Comparison of ENCODE assay signal across 24 cellular contexts in the genomic region with DNA sequence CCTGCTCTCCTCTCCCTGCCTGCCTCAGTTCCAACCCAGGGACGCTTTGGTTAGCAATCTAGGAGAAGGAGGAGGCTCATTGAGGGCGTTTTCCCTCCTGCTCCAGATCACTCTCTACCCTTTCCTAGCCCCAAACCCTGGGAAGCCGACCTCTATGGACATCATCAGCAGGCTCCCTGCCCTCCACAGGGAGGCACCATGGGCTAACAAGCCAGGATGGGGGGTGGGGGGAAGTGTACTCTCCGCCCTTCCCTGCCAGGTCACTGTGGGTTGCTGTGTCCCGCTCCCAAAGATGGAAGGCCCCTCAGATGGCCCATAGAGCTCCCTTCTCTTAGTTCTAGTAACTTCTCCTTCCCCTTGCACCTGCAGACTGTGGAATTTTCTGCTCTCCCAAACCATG. TPM values are rescaled to one million over a fixed set of nuclear protein-coding genes. Genes with fewer than 3 reads are reported as not detected.
A peak's percentile ranks its signal among the peaks of the same experiment; 100 is the strongest.
DNase-seq lines count a peak whose midpoint lies in the region; ATAC-seq, FAIRE-seq and TF ChIP-seq lines count a peak whose summit lies in the region.
"Had no signal": no experiment of that assay in that cellular context is flagged by ENCODE, and none has a peak within 500 bp of the region (broad histone marks: within the 10 kb centered on the region; RNA-seq: fewer than 3 reads in every experiment).

No MANE protein-coding gene starts in this region.

- no peak overlapping the region for H2BK20ac ChIP-seq in H9 (ENCODE audit: low read depth, low read length, poor library complexity, severe bottlenecking)
- H2BK20ac ChIP-seq in H1 (ENCODE audit: low read length) = no peak overlapping the region

- H3K23ac ChIP-seq in H9 (ENCODE audit: insufficient read length, low read depth, low read length) = no peak overlapping the region
- H3K23ac ChIP-seq in H1 (ENCODE audit: insufficient read length) = no peak overlapping the region

- H3K79me2 ChIP-seq in HepG2 (ENCODE audit: insufficient read depth, low read length) (no peaks in the 10 kb centered on the region), H9 (ENCODE audit: insufficient read depth, low read length) (no peaks in the 10 kb centered on the region), H1 (ENCODE audit: control insufficient read depth in 1 of 2, insufficient read depth in 2 of 2, low read length in 2 of 2) (no peaks in the 10 kb centered on the region)

- H4K20me1 ChIP-seq in HepG2 (ENCODE audit: insufficient read depth, low read length) = no peaks in the 10 kb centered on the region
- H4K20me1 ChIP-seq in H9 (ENCODE audit: control insufficient read depth, insufficient read depth, insufficient read length) = no peaks in the 10 kb centered on the region
- no peaks in the 10 kb centered on the region for H4K20me1 ChIP-seq in H1 (replicated peaks in 1 of 2; ENCODE audit: control insufficient read depth in 1 of 2, insufficient read depth in 2 of 2, low read length in 2 of 2)

- TF ChIP-seq RAD21 in liver (IDR thresholded peaks at IDR 0.05) = peak; percentile 12 to 48
- no peak for TF ChIP-seq RAD21 in HepG2 (CRISPR knock-in tag; IDR thresholded peaks at IDR 0.05)
- TF ChIP-seq RAD21 in H1 (IDR thresholded peaks at IDR 0.05 in 1 of 2, conservative IDR thresholded peaks at IDR 0.05 in 1 of 2; ENCODE audit: low read depth in 2 of 2, low read length in 2 of 2) = peak; percentile 34 to 52; a peak in 3 of 4 replicates

- FAIRE-seq in HepG2 (lab: Jason Lieb, UNC) = no peak
- no peak for FAIRE-seq in H1 (lab: Jason Lieb, UNC)
- FAIRE-seq: GM12878, GM19239, H54, HTR-8/SVneo had no signal

- no peak overlapping the region for H3K4me3 ChIP-seq in liver (ENCODE audit: low read depth in 1 of 3, low read length in 3 of 3)
- no peak overlapping the region for H3K4me3 ChIP-seq in HepG2 (replicated peaks in 1 of 3; ENCODE audit: insufficient read depth in 1 of 3, low read depth in 2 of 3, low read length in 3 of 3)
- H3K4me3 ChIP-seq in H1 (ENCODE audit: extremely low read depth in 1 of 4, insufficient read depth in 2 of 4, low read depth in 3 of 4, low read length in 4 of 4) = no peak overlapping the region
- no peak overlapping the region for H3K4me3 ChIP-seq in spleen
- H3K4me3 ChIP-seq in dorsolateral prefrontal cortex = no peak overlapping the region
- H3K4me3 ChIP-seq: BLaER1 treated with 17β-estradiol and CSF1 and Interleukin-3, amounts not matched to agents 10 nM and 100 nM; GM12878 had no signal

- no peak for TF ChIP-seq CTCF in liver (IDR thresholded peaks at IDR 0.05; ENCODE audit: low read depth, low read length, missing input control)
- no peak for TF ChIP-seq CTCF in HepG2 (CRISPR knock-in tag; IDR thresholded peaks at IDR 0.05)
- TF ChIP-seq CTCF in H9 (conservative IDR thresholded peaks at IDR 0.05) = peak; percentile 19; the same call in 2 of the 3 replicates
- no peak for TF ChIP-seq CTCF in H1 (IDR thresholded peaks at IDR 0.05; ENCODE audit: control extremely low read depth in 1 of 3, insufficient read depth in 1 of 3, low read depth in 1 of 3, low read length in 3 of 3)
- no peak for TF ChIP-seq CTCF in spleen (IDR thresholded peaks at IDR 0.05 in 8 of 11, conservative IDR thresholded peaks at IDR 0.05 in 3 of 11)
- TF ChIP-seq CTCF in dorsolateral prefrontal cortex (IDR thresholded peaks at IDR 0.05 in 54 of 56, conservative IDR thresholded peaks at IDR 0.05 in 2 of 56; ENCODE audit: low read depth in 1 of 56, partially characterized antibody in 56 of 56) = no peak

- no peak overlapping the region for H4K5ac ChIP-seq in H9 (ENCODE audit: insufficient read length, low read depth, low read length)
- H4K5ac ChIP-seq in H1 (ENCODE audit: insufficient read length, low read depth, low read length) = no peak overlapping the region

- no peaks in the 10 kb centered on the region for H3K79me1 ChIP-seq in H9 (ENCODE audit: insufficient read depth, low read depth, low read length, poor library complexity, severe bottlenecking)
- H3K79me1 ChIP-seq in H1 (ENCODE audit: low read depth, low read length) = no peaks in the 10 kb centered on the region

- no peak overlapping the region for H2AFZ ChIP-seq in HepG2 (ENCODE audit: low read length)
- H2AFZ ChIP-seq in H9 (ENCODE audit: low read length) = no peak overlapping the region
- no peak overlapping the region for H2AFZ ChIP-seq in H1 (ENCODE audit: low read length)

- H2BK120ac ChIP-seq in H9 (ENCODE audit: low read depth, low read length, poor library complexity, severe bottlenecking) (no peak overlapping the region), H1 (replicated peaks; ENCODE audit: low read depth, low read length) (no peak overlapping the region)

- peaks cover 5 to 15% of the 10 kb centered on the region in 2 experiments for H3K4me1 Mint-ChIP-seq in H9
- H3K4me1 Mint-ChIP-seq: B cell; CD4-positive, CD25-positive, alpha-beta regulatory T cell; CD8-positive, alpha-beta memory T cell; IgD-negative memory B cell had no signal

- H2AK5ac ChIP-seq in H9 (ENCODE audit: insufficient read length, low read length) (no peak overlapping the region), H1 (ENCODE audit: low read depth, low read length) (no peak overlapping the region)

- no peaks in the 10 kb centered on the region; a peak in 1 of 5 replicates for H3K9me3 Mint-ChIP-seq in H9

- H3K4ac ChIP-seq in H9 (ENCODE audit: low read depth, low read length) (no peak overlapping the region), H1 (replicated peaks; ENCODE audit: insufficient read length, low read depth, low read length) (no peak overlapping the region)

- H3K36me3 Mint-ChIP-seq in H9 (ENCODE audit: insufficient read depth in 1 of 3, low read depth in 3 of 3) = no peaks in the 10 kb centered on the region
- H3K36me3 Mint-ChIP-seq: CD4-positive, CD25-positive, alpha-beta regulatory T cell; CD8-positive, alpha-beta memory T cell; IgD-negative memory B cell had no signal

- H2BK5ac ChIP-seq in H9 (ENCODE audit: insufficient read length, low read length) (no peak overlapping the region), H1 (ENCODE audit: low read depth, low read length) (no peak overlapping the region)

- CTCF ChIA-PET in HepG2 (lab: Yijun Ruan, JAX; ENCODE audit: low intra/inter-chr PET ratio, low total read pairs) (no interaction called here), H1 (lab: Charles Lee; ENCODE audit: partially characterized antibody) (interaction anchor here (1.1 to 1.3 kb wide), 3 partner anchors 12 to 416 kb away, joined by 3 read pairs; no protein-coding TSS in a partner anchor)

- H4K91ac ChIP-seq in H9 (ENCODE audit: insufficient read length, low read depth, low read length) = no peak overlapping the region
- H4K91ac ChIP-seq in H1 (replicated peaks; ENCODE audit: insufficient read length, low read length) = no peak overlapping the region

- DNase-seq in HepG2 (ENCODE audit: low spot score) = no peak
- DNase-seq in H9 = no peak
- no peak for DNase-seq in H1 (ENCODE audit: low read depth in 1 of 2, low spot score in 2 of 2)
- peak; percentile 38 for DNase-seq in spleen
- DNase-seq in dorsolateral prefrontal cortex = no peak
- DNase-seq in stimulated activated naive CD4-positive, alpha-beta T cell treated with Interleukin-2 at 50 U/mL for 16 hours (lab: John Stamatoyannopoulos, UW) = no peak
- DNase-seq in posterior cingulate gyrus = no peak
- DNase-seq: CD4-positive, CD25-positive, alpha-beta regulatory T cell; CD8-positive, alpha-beta memory T cell; COR-L47; DMS 273 treated with DMSO at 0.1 percent for 48 hours; DMS79; GDM1; Kasumi-1; KG1 had no signal

- H3K27me3 ChIP-seq in liver (ENCODE audit: control insufficient read depth in 4 of 4, insufficient read depth in 4 of 4, low read length in 3 of 4) = no peaks in the 10 kb centered on the region
- H3K27me3 ChIP-seq in HepG2 (ENCODE audit: control insufficient read depth in 1 of 2, insufficient read depth in 2 of 2, low read length in 2 of 2) = peaks cover 0 to 12% of the 10 kb centered on the region in 2 experiments; a peak in 1 of 5 replicates
- H3K27me3 ChIP-seq in H9 (ENCODE audit: insufficient read depth, low read length) = no peaks in the 10 kb centered on the region
- H3K27me3 ChIP-seq in H1 (replicated peaks in 1 of 4; ENCODE audit: control insufficient read depth in 3 of 4, extremely low read depth in 1 of 4, insufficient read depth in 3 of 4, low read length in 3 of 4) = no peaks in the 10 kb centered on the region
- peaks cover 0 to 10% (median 0%) of the 10 kb centered on the region in 7 donors for H3K27me3 ChIP-seq in spleen (replicated peaks in 1 of 7)
- no peaks in the 10 kb centered on the region for H3K27me3 ChIP-seq in dorsolateral prefrontal cortex
- H3K27me3 ChIP-seq: BLaER1 treated with 17β-estradiol and CSF1 and Interleukin-3, amounts not matched to agents 10 nM and 100 nM had no signal

- ATAC-seq in HepG2 = no peak; the same call in 2 of the 3 replicates
- ATAC-seq: GM12878 had no signal

- TF ChIP-seq EP300 in HepG2 (IDR thresholded peaks at IDR 0.05; ENCODE audit: low read depth in 2 of 2, low read length in 2 of 2) = no peak
- TF ChIP-seq EP300 in HepG2 (CRISPR knock-in tag; IDR thresholded peaks at IDR 0.05; ENCODE audit: borderline replicate concordance) = no peak
- TF ChIP-seq EP300 in H1 (IDR thresholded peaks at IDR 0.05; ENCODE audit: borderline replicate concordance in 1 of 2, low read depth in 2 of 2, low read length in 2 of 2) = no peak

- H3K27me3 Mint-ChIP-seq in H9 (ENCODE audit: low read depth) = peaks cover 5% of the 10 kb centered on the region

- no peak overlapping the region for H3K4me3 Mint-ChIP-seq in H9
- H3K4me3 Mint-ChIP-seq: B cell; CD4-positive, CD25-positive, alpha-beta regulatory T cell; CD8-positive, alpha-beta memory T cell; IgD-negative memory B cell had no signal

- no peaks in the 10 kb centered on the region for H3K9me3 ChIP-seq in liver (ENCODE audit: control insufficient read depth in 4 of 4, low read length in 3 of 4)
- H3K9me3 ChIP-seq in HepG2 (ENCODE audit: low read length) = no peaks in the 10 kb centered on the region
- H3K9me3 ChIP-seq in H9 (ENCODE audit: control insufficient read depth, low read depth, low read length) = no peaks in the 10 kb centered on the region
- H3K9me3 ChIP-seq in H1 (ENCODE audit: insufficient read depth in 2 of 2, low read depth in 1 of 2, low read length in 1 of 2) = no peaks in the 10 kb centered on the region
- H3K9me3 ChIP-seq in spleen = no peaks in the 10 kb centered on the region
- H3K9me3 ChIP-seq: BLaER1 treated with 17β-estradiol and CSF1 and Interleukin-3, amounts not matched to agents 10 nM and 100 nM had no signal

- H3K18ac ChIP-seq in H9 (ENCODE audit: insufficient read length, low read depth, low read length) (no peak overlapping the region), H1 (ENCODE audit: extremely low read depth, low read length) (no peak overlapping the region)

- in situ Hi-C loops in HepG2 (cut with HindIII; ENCODE audit: extremely low pct_ligation_motif_present, low pct_unique_long_range_greater_than_20kb) = no loop called here

- no peak overlapping the region for H3K4me2 ChIP-seq in HepG2 (ENCODE audit: low read depth, low read length)
- no peak overlapping the region for H3K4me2 ChIP-seq in H9 (ENCODE audit: insufficient read depth, insufficient read length, low read length)
- no peak overlapping the region for H3K4me2 ChIP-seq in H1 (ENCODE audit: insufficient read depth in 1 of 2, low read depth in 2 of 2, low read length in 2 of 2)

- H3K27ac Mint-ChIP-seq in H9 = peak overlapping the region in 1 of 3 experiments; percentile 42; a peak in 1 of 7 replicates
- H3K27ac Mint-ChIP-seq: B cell; CD4-positive, CD25-positive, alpha-beta regulatory T cell; CD8-positive, alpha-beta memory T cell had no signal

- no peak for TF ChIP-seq POLR2A in HepG2 (IDR thresholded peaks at IDR 0.05; ENCODE audit: insufficient read depth in 1 of 2, low read depth in 2 of 2, low read length in 2 of 2)
- no peak for TF ChIP-seq POLR2A in H1 (IDR thresholded peaks at IDR 0.05; ENCODE audit: control extremely low read depth in 1 of 2, low read depth in 2 of 2, low read length in 2 of 2)
- TF ChIP-seq POLR2A in spleen (IDR thresholded peaks at IDR 0.05) = no peak

- H3K36me3 ChIP-seq in liver (ENCODE audit: control insufficient read depth in 4 of 4, insufficient read depth in 3 of 4, low read depth in 1 of 4, low read length in 3 of 4) (no peaks in the 10 kb centered on the region), HepG2 (replicated peaks in 1 of 2; ENCODE audit: control insufficient read depth in 1 of 2, insufficient read depth in 2 of 2, low read length in 2 of 2) (no peaks in the 10 kb centered on the region), H1 (ENCODE audit: control insufficient read depth in 2 of 4, insufficient read depth in 4 of 4, low read length in 3 of 4) (no peaks in the 10 kb centered on the region), spleen (no peaks in the 10 kb centered on the region)
- H3K36me3 ChIP-seq: BLaER1 treated with 17β-estradiol and CSF1 and Interleukin-3, amounts not matched to agents 10 nM and 100 nM had no signal

- POLR2A ChIA-PET in HepG2 (lab: Yijun Ruan, JAX) = no interaction called here
- POLR2A ChIA-PET in H1 (lab: Charles Lee; ENCODE audit: partially characterized antibody) = no interaction called here

- H2BK12ac ChIP-seq in H9 (ENCODE audit: insufficient read length, low read depth, low read length) (no peak overlapping the region), H1 (ENCODE audit: low read depth, low read length) (no peak overlapping the region)

- BruUV-seq in HepG2 (replicated peaks; lab: Mats Ljungman, UMichigan) = no TSS peak

- WGBS in liver = 74% methylated on average over 5 of the region's 5 CpGs
- 12% methylated on average over 4 of the region's 5 CpGs for WGBS in HepG2 (ENCODE audit: low lambda C conversion rate)
- no CpG with 5 or more reads among the region's 5 CpGs for WGBS in H9 (ENCODE audit: extremely low coverage, insufficient read length, low lambda C conversion rate)
- WGBS in H1 (ENCODE audit: extremely low coverage in 1 of 2, insufficient coverage in 1 of 2, insufficient read length in 1 of 2, insufficient replicate concordance in 2 of 2, low coverage in 1 of 2, low lambda C conversion rate in 2 of 2, missing lambda C conversion rate in 1 of 2), 2 experiments = 79% methylated on average over 5 of the region's 5 CpGs; no CpG with 5 or more reads in 1 of the 2 experiments
- WGBS in spleen, 5 donors = 62 to 82% (median 73%) methylated on average over 5 of the region's 5 CpGs

- no peak overlapping the region for H4K8ac ChIP-seq in H9 (replicated peaks; ENCODE audit: insufficient read length, low read depth, low read length)
- H4K8ac ChIP-seq in H1 (ENCODE audit: extremely low read depth, insufficient read depth, low read length) = no peak overlapping the region

- no peak overlapping the region for H3T11ph ChIP-seq in H9 (ENCODE audit: low read length)

- intact Hi-C loops in HepG2 (cut with micrococcal nuclease; ENCODE audit: unreplicated experiment) = no loop called here
- intact Hi-C loops in spleen (cut with DNase I; ENCODE audit: low total_unique reads) = no loop called here
- intact Hi-C loops in dorsolateral prefrontal cortex (cut with DNase I) = no loop called here
- intact Hi-C loops in posterior cingulate gyrus (cut with DNase I) = no loop called here

- no peak overlapping the region for H3K9ac ChIP-seq in liver (ENCODE audit: low read depth in 1 of 2, low read length in 2 of 2)
- no peak overlapping the region for H3K9ac ChIP-seq in HepG2 (ENCODE audit: insufficient read depth, low read depth, low read length)
- no peak overlapping the region for H3K9ac ChIP-seq in H9 (ENCODE audit: extremely low read depth, insufficient read length, low read length)
- no peak overlapping the region for H3K9ac ChIP-seq in H1 (replicated peaks in 1 of 4; ENCODE audit: extremely low read depth in 1 of 4, low read depth in 3 of 4, low read length in 3 of 4)
- H3K9ac ChIP-seq: BLaER1 treated with 17β-estradiol and CSF1 and Interleukin-3, amounts not matched to agents 10 nM and 100 nM had no signal

- H3K4me1 ChIP-seq in liver (ENCODE audit: control insufficient read depth in 4 of 4, insufficient read depth in 4 of 4, low read length in 3 of 4) (no peaks in the 10 kb centered on the region), HepG2 (ENCODE audit: insufficient read depth, low read length) (no peaks in the 10 kb centered on the region), H9 (ENCODE audit: insufficient read depth, low read length) (no peaks in the 10 kb centered on the region), H1 (replicated peaks in 1 of 4; ENCODE audit: control insufficient read depth in 3 of 4, insufficient read depth in 4 of 4, low read length in 3 of 4) (peaks cover 0 to 5% (median under 1%) of the 10 kb centered on the region in 4 experiments; a peak in 2 of 7 replicates), spleen (peaks cover 0 to 3% (median 0%) of the 10 kb centered on the region in 6 donors)

- H3K56ac ChIP-seq in H9 (ENCODE audit: insufficient read length, low read depth, low read length) = no peak overlapping the region
- no peak overlapping the region for H3K56ac ChIP-seq in H1 (replicated peaks; ENCODE audit: insufficient read length, low read depth, low read length)

- no peak overlapping the region for H3K14ac ChIP-seq in H9 (ENCODE audit: insufficient read depth, low read length)
- H3K14ac ChIP-seq in H1 (ENCODE audit: insufficient read length) = no peak overlapping the region

- no peak overlapping the region for H2BK15ac ChIP-seq in H9 (ENCODE audit: low read depth, low read length)
- no peak overlapping the region for H2BK15ac ChIP-seq in H1 (ENCODE audit: low read length)

- H3K23me2 ChIP-seq in H9 (ENCODE audit: insufficient read length, low read depth, low read length, poor library complexity, severe bottlenecking) (no peaks in the 10 kb centered on the region), H1 (ENCODE audit: low read depth, low read length) (no peaks in the 10 kb centered on the region)

- no peak overlapping the region for H3K27ac ChIP-seq in liver (ENCODE audit: low read depth in 1 of 2, low read length in 2 of 2)
- no peak overlapping the region for H3K27ac ChIP-seq in HepG2 (ENCODE audit: extremely low read length, insufficient read depth, low read length)
- no peak overlapping the region for H3K27ac ChIP-seq in H9 (ENCODE audit: insufficient read length, low read depth, low read length)
- no peak overlapping the region for H3K27ac ChIP-seq in H1 (ENCODE audit: low read depth, low read length)
- no peak overlapping the region for H3K27ac ChIP-seq in spleen
- no peak overlapping the region for H3K27ac ChIP-seq in dorsolateral prefrontal cortex
- H3K27ac ChIP-seq: BLaER1 treated with 17β-estradiol and CSF1 and Interleukin-3, amounts not matched to agents 10 nM and 100 nM had no signal

RNA-seq across cellular contexts. Expression of a gene that starts 35.7 kb away (rescaled TPM):
- total RNA-seq in liver (10 to 100 TPM in 1 of 2 donors, 1 to 10 TPM in 1; 1.0 to 27.1 TPM), HepG2 (2016; rRNA removed; fragmentation: Illumina TruSeq; extraction: Trizol) (not detected in 2 replicates), H9 (2021) (0.15 TPM in 2 replicates), spleen (10 to 100 TPM in 5 of 7 donors, 1 to 10 TPM in 2; 5.5 to 14.2 (median 10.8) TPM), dorsolateral prefrontal cortex (100 to 1,000 TPM in 4 of 120 experiments, 10 to 100 TPM in 116; 24.2 to 117 (median 79.1) TPM)
- polyA plus RNA-seq in liver (1 to 10 TPM; 4.5 to 7.6 TPM), HepG2 (2011; rRNA removed) (0.04 and 0.09 TPM in 2 replicates), H1 (2011; rRNA removed) (0.14 and 0.22 TPM in 2 replicates), spleen (1 to 10 TPM in 1 of 3 donors, under 1 TPM in 2; 0.67 to 1.2 (median 0.91) TPM)
- not detected in 2 replicates for total RNA-seq in HepG2 (2016; cell fraction: cytosol; rRNA removed; fragmentation: Illumina TruSeq; extraction: Trizol; ENCODE audit: low read depth)
- total RNA-seq in HepG2 (2016; cell fraction: insoluble cytoplasmic fraction; rRNA removed; fragmentation: Illumina TruSeq; extraction: Trizol) = not detected in 2 replicates
- total RNA-seq in HepG2 (2016; cell fraction: membrane; rRNA removed; fragmentation: Illumina TruSeq; extraction: Trizol) = not detected in 2 replicates
- not detected in 2 replicates for total RNA-seq in HepG2 (2016; cell fraction: nucleus; rRNA removed; fragmentation: Illumina TruSeq; extraction: Trizol)
- 0.03 and 0.05 TPM in 2 replicates for polyA plus RNA-seq in HepG2 (2011; cell fraction: cytosol; rRNA removed)
- polyA plus RNA-seq in HepG2 (2011; cell fraction: nucleus; rRNA removed) = 0.02 and 0.11 TPM in 2 replicates
- polyA plus RNA-seq in HepG2 (2012) = not detected in 2 replicates
- polyA plus RNA-seq in HepG2 (2016; cell fraction: cytosol; fragmentation: Illumina TruSeq; extraction: Trizol; ENCODE audit: low read depth) = not detected in 2 replicates
- polyA plus RNA-seq in HepG2 (2016; cell fraction: insoluble cytoplasmic fraction; fragmentation: Illumina TruSeq; extraction: Trizol; ENCODE audit: low read depth) = not detected in 2 replicates
- not detected in 2 replicates for polyA plus RNA-seq in HepG2 (2016; cell fraction: membrane; fragmentation: Illumina TruSeq; extraction: Trizol; ENCODE audit: low read depth)
- not detected in 2 replicates for polyA plus RNA-seq in HepG2 (2016; cell fraction: nucleus; fragmentation: Illumina TruSeq; extraction: Trizol; ENCODE audit: insufficient read depth, low read depth)
- 0.20 TPM in 1 of 2 replicates, not detected in the other for polyA minus RNA-seq in HepG2 (2011; rRNA and poly(A)+ RNA removed; ENCODE audit: low replicate concordance)
- polyA minus RNA-seq in HepG2 (2011; cell fraction: cytosol; rRNA and poly(A)+ RNA removed) = 0.10 TPM in 1 of 2 replicates, not detected in the other
- polyA minus RNA-seq in HepG2 (2011; cell fraction: nucleus; rRNA and poly(A)+ RNA removed) = 0.12 TPM in 1 of 2 replicates, not detected in the other
- total RNA-seq in H1 (2021; fragmentation: NEBNext Ultra II Directional; extraction: Animal tissue kit (Norgen Biotek cat#: 25700)) = 0.48 and 0.61 TPM in 2 replicates
- polyA plus RNA-seq in H1 (2011; cell fraction: cytosol; rRNA removed) = 0.10 TPM
- 0.43 TPM for polyA plus RNA-seq in H1 (2011; cell fraction: nucleus; rRNA removed)
- polyA plus RNA-seq in H1 (2012, experiment 1 of 2) = 0.11 to 0.16 TPM (median 0.14 TPM) in 4 replicates
- not detected for polyA plus RNA-seq in H1 (2012, experiment 2 of 2)
- 0.22 TPM for polyA plus RNA-seq in H1 (2013, experiment 1 of 2)
- 0.20 TPM for polyA plus RNA-seq in H1 (2013, experiment 2 of 2)
- 0.44 and 0.69 TPM in 2 replicates for polyA minus RNA-seq in H1 (2011; rRNA and poly(A)+ RNA removed)
- polyA minus RNA-seq in H1 (2011; cell fraction: cytosol; rRNA and poly(A)+ RNA removed) = 0.15 TPM
- polyA minus RNA-seq in H1 (2011; cell fraction: nucleus; rRNA and poly(A)+ RNA removed) = 0.50 TPM
- total RNA-seq: B cell; CD8-positive, alpha-beta memory T cell; Daoy; GM12878 had no signal
- polyA plus RNA-seq: CD8-positive, alpha-beta memory T cell; IgD-negative memory B cell had no signal
